In the genomic region with DNA sequence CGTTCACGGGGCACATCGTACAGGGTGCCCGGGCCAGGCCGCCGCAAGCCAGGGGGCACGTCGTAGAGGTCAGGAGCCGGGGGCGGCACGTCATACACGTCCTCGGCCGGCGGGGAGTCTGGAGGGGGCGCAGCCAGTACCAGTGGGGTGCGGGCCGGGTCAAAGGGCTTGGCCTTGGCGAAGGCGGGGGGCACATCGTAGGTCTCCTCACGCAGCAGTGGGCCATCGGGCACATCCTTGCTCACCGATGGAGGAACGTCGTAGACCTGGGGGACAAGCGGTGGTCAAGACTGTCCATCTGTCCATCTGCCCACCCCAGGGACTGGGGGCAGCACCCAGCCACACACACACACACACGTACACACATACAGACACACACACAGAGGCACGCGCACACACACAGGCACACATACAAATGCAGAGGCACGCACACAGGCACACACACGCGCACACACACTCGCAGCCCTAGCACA, we compare ENCODE assay signal across 25 cellular contexts. TPM values are rescaled to one million over a fixed set of nuclear protein-coding genes. Genes with fewer than 3 reads are reported as not detected.
A peak's percentile ranks its signal among the peaks of the same experiment; 100 is the strongest.
DNase-seq lines count a peak whose midpoint lies in the region; ATAC-seq, FAIRE-seq and TF ChIP-seq lines count a peak whose summit lies in the region.
"Had no signal": no experiment of that assay in that cellular context is flagged by ENCODE, and none has a peak within 500 bp of the region (broad histone marks: within the 10 kb centered on the region; RNA-seq: fewer than 3 reads in every experiment).

No MANE protein-coding gene starts in this region.

- no peak for FAIRE-seq in H1 (lab: Jason Lieb, UNC)
- FAIRE-seq in urothelium cell line (lab: Jason Lieb, UNC) = peak; percentile 52
- FAIRE-seq: endometrium had no signal

- H3K4me1 ChIP-seq in heart right ventricle (peaks cover 37 to 67% (median 54%) of the 10 kb centered on the region in 9 donors), H1 (replicated peaks in 1 of 4; ENCODE audit: control insufficient read depth in 3 of 4, insufficient read depth in 4 of 4, low read length in 3 of 4) (peaks cover 0 to 6% (median 2%) of the 10 kb centered on the region in 4 experiments; a peak in 2 of 7 replicates), neural progenitor cell (peaks cover 13% of the 10 kb centered on the region), prostate gland (replicated peaks) (peaks cover 25% of the 10 kb centered on the region)

- H2BK120ac ChIP-seq in H1 (replicated peaks; ENCODE audit: low read depth, low read length) = no peak overlapping the region

- TF ChIP-seq RAD21 in H1 (IDR thresholded peaks at IDR 0.05 in 1 of 2, conservative IDR thresholded peaks at IDR 0.05 in 1 of 2; ENCODE audit: low read depth in 2 of 2, low read length in 2 of 2) = no peak

- DNase-seq in heart right ventricle (peak; percentile 7 to 24), Right ventricle myocardium superior (no peak), H1 (ENCODE audit: low read depth in 1 of 2, low spot score in 2 of 2) (no peak), neural progenitor cell (ENCODE audit: low spot score) (no peak), urothelium cell line (ENCODE audit: low spot score) (no peak), prostate gland (ENCODE audit: low spot score) (no peak), caudate nucleus (lab: John Stamatoyannopoulos, UW) (no peak), Kasumi-1 (lab: John Stamatoyannopoulos, UW) (no peak)
- DNase-seq: activated CD4-positive, alpha-beta T cell treated with anti-CD3 and anti-CD28 coated beads for 4 hours; activated naive CD4-positive, alpha-beta T cell; activated T-cell treated with anti-CD3 and anti-CD28 coated beads, Interleukin-2, amount 50 U/mL, for 4 hours; CD4-positive, alpha-beta memory T cell; DMS 273 treated with DMSO at 0.1 percent for 48 hours; KG1; NCI-H524; occipital lobe; Peyer's patch; retina; stomach had no signal

- H3K9ac ChIP-seq in H1 (replicated peaks in 1 of 4; ENCODE audit: extremely low read depth in 1 of 4, low read depth in 3 of 4, low read length in 3 of 4) (no peak overlapping the region), neural progenitor cell (no peak overlapping the region)

- H3K27me3 ChIP-seq in heart right ventricle (peaks cover 0 to 36% (median 0%) of the 10 kb centered on the region in 7 donors), H1 (replicated peaks in 1 of 4; ENCODE audit: control insufficient read depth in 3 of 4, extremely low read depth in 1 of 4, insufficient read depth in 3 of 4, low read length in 3 of 4) (no peaks in the 10 kb centered on the region), neural progenitor cell (no peaks in the 10 kb centered on the region), prostate gland (replicated peaks; ENCODE audit: insufficient read depth) (no peaks in the 10 kb centered on the region)
- H3K27me3 ChIP-seq: breast epithelium, Peyer's patch, stomach had no signal

- H3K14ac ChIP-seq in H1 (ENCODE audit: insufficient read length) = no peak overlapping the region

- H3K36me3 Mint-ChIP-seq in neural progenitor cell = peaks cover 19% of the 10 kb centered on the region
- H3K36me3 Mint-ChIP-seq: CD4-positive, alpha-beta memory T cell had no signal

- no peaks in the 10 kb centered on the region for H3K9me3 ChIP-seq in heart right ventricle
- H3K9me3 ChIP-seq in H1 (ENCODE audit: insufficient read depth in 2 of 2, low read depth in 1 of 2, low read length in 1 of 2) = no peaks in the 10 kb centered on the region
- no peaks in the 10 kb centered on the region for H3K9me3 ChIP-seq in neural progenitor cell (ENCODE audit: low read depth)
- no peaks in the 10 kb centered on the region for H3K9me3 ChIP-seq in prostate gland
- H3K9me3 ChIP-seq: breast epithelium, Peyer's patch, stomach had no signal

- H4K8ac ChIP-seq in H1 (ENCODE audit: extremely low read depth, insufficient read depth, low read length) = no peak overlapping the region

- no peak overlapping the region for H2AK5ac ChIP-seq in H1 (ENCODE audit: low read depth, low read length)

- H3K36me3 ChIP-seq in heart right ventricle (peaks cover 0 to 80% (median 34%) of the 10 kb centered on the region in 9 donors), H1 (ENCODE audit: control insufficient read depth in 2 of 4, insufficient read depth in 4 of 4, low read length in 3 of 4) (peaks cover 6 to 38% (median 19%) of the 10 kb centered on the region in 4 experiments), neural progenitor cell (no peaks in the 10 kb centered on the region), prostate gland (peaks cover 5 to 11% of the 10 kb centered on the region in 2 donors)

- H2BK20ac ChIP-seq in H1 (ENCODE audit: low read length) = no peak overlapping the region

- H3K4me3 Mint-ChIP-seq in neural progenitor cell = peak overlapping the region; percentile 48
- H3K4me3 Mint-ChIP-seq: activated T-cell treated with anti-CD3 and anti-CD28 coated beads, Interleukin-2, amount 50 U/mL, for 4 hours; CD4-positive, alpha-beta memory T cell had no signal

- H3K56ac ChIP-seq in H1 (replicated peaks; ENCODE audit: insufficient read length, low read depth, low read length) = no peak overlapping the region

- no peak overlapping the region for H3K18ac ChIP-seq in H1 (ENCODE audit: extremely low read depth, low read length)

- H4K91ac ChIP-seq in H1 (replicated peaks; ENCODE audit: insufficient read length, low read length) = no peak overlapping the region

- intact Hi-C loops in heart right ventricle (cut with DNase I) = loop anchor here in 6 of 10 donors (2.0 to 10.0 kb wide), 5 partner anchors 69 to 149 kb away; no protein-coding TSS in a partner anchor
- intact Hi-C loops in Right ventricle myocardium superior (cut with DNase I) = no loop called here
- intact Hi-C loops in prostate gland (cut with DNase I) = loop anchor here (2.0 to 5.0 kb wide), 2 partner anchors 147 to 167 kb away; no protein-coding TSS in a partner anchor

- CTCF ChIA-PET in H1 (lab: Charles Lee; ENCODE audit: partially characterized antibody) = interaction anchor here (1.0 to 10.8 kb wide), 7 partner anchors 14 to 166 kb away, joined by 3 to 236 read pairs (median 5); partner anchors contain the start of gene BCAR1

- H3K4me3 ChIP-seq in heart right ventricle (no peak overlapping the region), H1 (ENCODE audit: extremely low read depth in 1 of 4, insufficient read depth in 2 of 4, low read depth in 3 of 4, low read length in 4 of 4) (no peak overlapping the region), neural progenitor cell (no peak overlapping the region), prostate gland (no peak overlapping the region)
- H3K4me3 ChIP-seq: breast epithelium, Peyer's patch, stomach had no signal

- no peak overlapping the region for H3K23ac ChIP-seq in H1 (ENCODE audit: insufficient read length)

- H4K5ac ChIP-seq in H1 (ENCODE audit: insufficient read length, low read depth, low read length) = no peak overlapping the region

- H3K4me1 Mint-ChIP-seq in neural progenitor cell = peaks cover 22% of the 10 kb centered on the region

- H3K4ac ChIP-seq in H1 (replicated peaks; ENCODE audit: insufficient read length, low read depth, low read length) = no peak overlapping the region

- TF ChIP-seq CTCF in heart right ventricle (IDR thresholded peaks at IDR 0.05) = no peak
- no peak for TF ChIP-seq CTCF in H1 (IDR thresholded peaks at IDR 0.05; ENCODE audit: control extremely low read depth in 1 of 3, insufficient read depth in 1 of 3, low read depth in 1 of 3, low read length in 3 of 3)
- TF ChIP-seq CTCF in neural progenitor cell (IDR thresholded peaks at IDR 0.05) = no peak
- no peak for TF ChIP-seq CTCF in prostate gland (IDR thresholded peaks at IDR 0.05)

- H3F3A ChIP-seq in neural progenitor cell (ENCODE audit: low read depth) = peaks cover 8% of the 10 kb centered on the region

- no peaks in the 10 kb centered on the region for H3K9me3 Mint-ChIP-seq in neural progenitor cell
- H3K9me3 Mint-ChIP-seq: activated T-cell treated with anti-CD3 and anti-CD28 coated beads, Interleukin-2, amount 50 U/mL, for 4 hours; CD4-positive, alpha-beta memory T cell had no signal

- no peak overlapping the region for H2BK12ac ChIP-seq in H1 (ENCODE audit: low read depth, low read length)

- H4K20me1 ChIP-seq in H1 (replicated peaks in 1 of 2; ENCODE audit: control insufficient read depth in 1 of 2, insufficient read depth in 2 of 2, low read length in 2 of 2) (peaks cover 23 to 35% of the 10 kb centered on the region in 2 experiments), neural progenitor cell (ENCODE audit: low read depth) (peaks cover 48% of the 10 kb centered on the region)

- 0 out of 3 replicates have a peak, but pooled peaks of 1 of the 2 experiments have one; percentile 32 for TF ChIP-seq POLR2A in H1 (IDR thresholded peaks at IDR 0.05; ENCODE audit: control extremely low read depth in 1 of 2, low read depth in 2 of 2, low read length in 2 of 2)
- no peak for TF ChIP-seq POLR2A in prostate gland (IDR thresholded peaks at IDR 0.05)

- H3K4me2 ChIP-seq in H1 (ENCODE audit: insufficient read depth in 1 of 2, low read depth in 2 of 2, low read length in 2 of 2) = no peak overlapping the region
- H3K4me2 ChIP-seq in neural progenitor cell = no peak overlapping the region

- peaks cover 4% of the 10 kb centered on the region for H3K27me3 Mint-ChIP-seq in neural progenitor cell (ENCODE audit: insufficient read depth, low read depth)
- H3K27me3 Mint-ChIP-seq: CD4-positive, alpha-beta memory T cell had no signal

- H3K79me2 ChIP-seq in H1 (ENCODE audit: control insufficient read depth in 1 of 2, insufficient read depth in 2 of 2, low read length in 2 of 2) (peaks cover 0 to 19% of the 10 kb centered on the region in 2 experiments; a peak in 2 of 4 replicates), neural progenitor cell (ENCODE audit: low read depth) (peaks cover 7% of the 10 kb centered on the region)

- H3K27ac ChIP-seq in heart right ventricle = no peak overlapping the region
- no peak overlapping the region for H3K27ac ChIP-seq in H1 (ENCODE audit: low read depth, low read length)
- H3K27ac ChIP-seq in neural progenitor cell = no peak overlapping the region
- H3K27ac ChIP-seq in prostate gland = no peak overlapping the region
- no peak overlapping the region for H3K27ac ChIP-seq in caudate nucleus (ENCODE audit: low read depth, low read length)
- H3K27ac ChIP-seq: breast epithelium, Peyer's patch had no signal

- H2BK15ac ChIP-seq in H1 (ENCODE audit: low read length) = no peak overlapping the region

- POLR2A ChIA-PET in H1 (lab: Charles Lee; ENCODE audit: partially characterized antibody) = interaction anchor here (1.0 to 22.7 kb wide), 7 partner anchors 9 to 38 kb away, joined by 3 to 375 read pairs (median 6); partner anchors contain the start of gene BCAR1

- TF ChIP-seq EP300 in H1 (IDR thresholded peaks at IDR 0.05; ENCODE audit: borderline replicate concordance in 1 of 2, low read depth in 2 of 2, low read length in 2 of 2) = no peak

- no peak overlapping the region for H2AFZ ChIP-seq in H1 (ENCODE audit: low read length)
- no peak overlapping the region for H2AFZ ChIP-seq in neural progenitor cell (replicated peaks)

- peaks cover 14% of the 10 kb centered on the region; the same call in 1 of the 2 replicates for H3K79me1 ChIP-seq in H1 (ENCODE audit: low read depth, low read length)

- peak overlapping the region; percentile 57 for H3K27ac Mint-ChIP-seq in neural progenitor cell

- 89 to 92% methylated on average over 34 of the region's 34 CpGs for WGBS in heart right ventricle, 2 donors
- 95% methylated on average over 33 of the region's 34 CpGs; no CpG with 5 or more reads in 1 of the 2 experiments for WGBS in H1 (ENCODE audit: extremely low coverage in 1 of 2, insufficient coverage in 1 of 2, insufficient read length in 1 of 2, insufficient replicate concordance in 2 of 2, low coverage in 1 of 2, low lambda C conversion rate in 2 of 2, missing lambda C conversion rate in 1 of 2), 2 experiments
- 86% methylated on average over 19 of the region's 34 CpGs for WGBS in prostate gland

- H3K23me2 ChIP-seq in H1 (ENCODE audit: low read depth, low read length) = no peaks in the 10 kb centered on the region

- H2BK5ac ChIP-seq in H1 (ENCODE audit: low read depth, low read length) = peak overlapping the region; percentile 66; the same call in 1 of the 2 replicates

- ATAC-seq in heart right ventricle (no peak), Right ventricle myocardium superior (ENCODE audit: poor library complexity) (no peak)

RNA-seq across cellular contexts. Expression of gene BCAR1, which starts 15.7 kb away (rescaled TPM):
- 10 to 100 TPM; 56.1 to 85.2 (median 72.4) TPM for total RNA-seq in heart right ventricle
- polyA plus RNA-seq in heart right ventricle = 10 to 100 TPM; 54.6 to 65.8 TPM
- 75.4 TPM for total RNA-seq in Right ventricle myocardium superior
- total RNA-seq in H1 (2021; fragmentation: NEBNext Ultra II Directional; extraction: Animal tissue kit (Norgen Biotek cat#: 25700)) = 103 and 105 TPM in 2 replicates
- polyA plus RNA-seq in H1 (2011; rRNA removed) = 59.8 and 93.8 TPM in 2 replicates
- 51.9 TPM for polyA plus RNA-seq in H1 (2011; cell fraction: cytosol; rRNA removed)
- polyA plus RNA-seq in H1 (2011; cell fraction: nucleus; rRNA removed) = 130 TPM
- 42.6 to 68.8 TPM (median 64.7 TPM) in 4 replicates for polyA plus RNA-seq in H1 (2012, experiment 1 of 2)
- 54.8 TPM for polyA plus RNA-seq in H1 (2012, experiment 2 of 2)
- 83.5 TPM for polyA plus RNA-seq in H1 (2013, experiment 1 of 2)
- polyA plus RNA-seq in H1 (2013, experiment 2 of 2) = 83.4 TPM
- polyA minus RNA-seq in H1 (2011; rRNA and poly(A)+ RNA removed) = 19.1 and 21.8 TPM in 2 replicates
- polyA minus RNA-seq in H1 (2011; cell fraction: cytosol; rRNA and poly(A)+ RNA removed) = 43.2 TPM
- 75.0 TPM for polyA minus RNA-seq in H1 (2011; cell fraction: nucleus; rRNA and poly(A)+ RNA removed)
- total RNA-seq in neural progenitor cell (ENCODE audit: low replicate concordance) = 10.9 and 29.1 TPM in 2 replicates
- total RNA-seq in prostate gland = 100 to 1,000 TPM in 1 of 2 donors, 10 to 100 TPM in 1; 51.1 to 181 TPM

RNA-seq across cellular contexts. Expression of gene CTRB1, which starts 17.0 kb away (rescaled TPM):
- total RNA-seq in heart right ventricle (1 to 10 TPM in 7 of 10 donors, not detected in 3; 1.8 to 3.8 (median 2.6) TPM), Right ventricle myocardium superior (not detected), neural progenitor cell (ENCODE audit: low replicate concordance) (not detected in 2 replicates), prostate gland (1 to 10 TPM in 1 of 2 donors, not detected in 1; 7.0 TPM)
- polyA plus RNA-seq in heart right ventricle (1 to 10 TPM in 1 of 2 donors, not detected in 1; 1.0 TPM), H1 (2011; rRNA removed) (not detected in 2 replicates)
- total RNA-seq in H1 (2021; fragmentation: NEBNext Ultra II Directional; extraction: Animal tissue kit (Norgen Biotek cat#: 25700)) = not detected in 2 replicates
- polyA plus RNA-seq in H1 (2011; cell fraction: cytosol; rRNA removed) = not detected
- not detected for polyA plus RNA-seq in H1 (2011; cell fraction: nucleus; rRNA removed)
- not detected in 4 replicates for polyA plus RNA-seq in H1 (2012, experiment 1 of 2)
- polyA plus RNA-seq in H1 (2012, experiment 2 of 2) = not detected
- polyA plus RNA-seq in H1 (2013, experiment 1 of 2) = not detected
- polyA plus RNA-seq in H1 (2013, experiment 2 of 2) = not detected
- not detected in 2 replicates for polyA minus RNA-seq in H1 (2011; rRNA and poly(A)+ RNA removed)
- not detected for polyA minus RNA-seq in H1 (2011; cell fraction: cytosol; rRNA and poly(A)+ RNA removed)
- polyA minus RNA-seq in H1 (2011; cell fraction: nucleus; rRNA and poly(A)+ RNA removed) = not detected
- total RNA-seq: A172; breast epithelium; CD4-positive, alpha-beta memory T cell; fibroblast of lung; kidney epithelial cell; occipital lobe; Peyer's patch; SK-MEL-5; stomach had no signal
- polyA plus RNA-seq: CD4-positive, alpha-beta memory T cell; fibroblast of lung had no signal

RNA-seq across cellular contexts. Expression of gene CTRB2, which starts 28.8 kb away (rescaled TPM):
- 1 to 10 TPM in 7 of 10 donors, not detected in 3; 2.0 to 3.8 (median 2.8) TPM for total RNA-seq in heart right ventricle
- under 1 TPM in 1 of 2 donors, not detected in 1; 0.42 TPM for polyA plus RNA-seq in heart right ventricle
- not detected for total RNA-seq in Right ventricle myocardium superior
- not detected in 2 replicates for total RNA-seq in H1 (2021; fragmentation: NEBNext Ultra II Directional; extraction: Animal tissue kit (Norgen Biotek cat#: 25700))
- not detected in 2 replicates for polyA plus RNA-seq in H1 (2011; rRNA removed)
- not detected for polyA plus RNA-seq in H1 (2011; cell fraction: cytosol; rRNA removed)
- not detected for polyA plus RNA-seq in H1 (2011; cell fraction: nucleus; rRNA removed)
- polyA plus RNA-seq in H1 (2012, experiment 1 of 2) = not detected in 4 replicates
- not detected for polyA plus RNA-seq in H1 (2012, experiment 2 of 2)
- not detected for polyA plus RNA-seq in H1 (2013, experiment 1 of 2)
- polyA plus RNA-seq in H1 (2013, experiment 2 of 2) = not detected
- not detected in 2 replicates for polyA minus RNA-seq in H1 (2011; rRNA and poly(A)+ RNA removed)
- polyA minus RNA-seq in H1 (2011; cell fraction: cytosol; rRNA and poly(A)+ RNA removed) = not detected
- polyA minus RNA-seq in H1 (2011; cell fraction: nucleus; rRNA and poly(A)+ RNA removed) = not detected
- not detected in 2 replicates for total RNA-seq in neural progenitor cell (ENCODE audit: low replicate concordance)
- not detected for total RNA-seq in prostate gland
- total RNA-seq: A172; breast epithelium; CD4-positive, alpha-beta memory T cell; fibroblast of lung; kidney epithelial cell; occipital lobe; Peyer's patch; SK-MEL-5; stomach had no signal
- polyA plus RNA-seq: CD4-positive, alpha-beta memory T cell; fibroblast of lung had no signal

Comparison
In these comparisons a context has a peak if more than half of its experiments do, and no peak if none do; other contexts are left out.
1. DNase-seq: peak in heart right ventricle (2 of 2); none in Right ventricle myocardium superior (single experiment), H1 (0 of 2), neural progenitor cell (single experiment), urothelium cell line (single experiment), prostate gland (single experiment), caudate nucleus (0 of 61) and Kasumi-1 (0 of 2).